Comparison of ENCODE assay signal across 22 cellular contexts in genomic region chr5:75514323-75514722, GRCh38. TPM values are rescaled to one million over a fixed set of nuclear protein-coding genes. Genes with fewer than 3 reads are reported as not detected.
A peak's percentile ranks its signal among the peaks of the same experiment; 100 is the strongest.
DNase-seq lines count a peak whose midpoint lies in the region; ATAC-seq, FAIRE-seq and TF ChIP-seq lines count a peak whose summit lies in the region.
"Had no signal": no experiment of that assay in that cellular context is flagged by ENCODE, and none has a peak within 500 bp of the region (broad histone marks: within the 10 kb centered on the region; RNA-seq: fewer than 3 reads in every experiment).

No MANE protein-coding gene starts in this region.

- ATAC-seq in HepG2 (no peak), right lobe of liver (no peak)
- no peak for ATAC-seq in activated naive CD8-positive, alpha-beta T cell treated with anti-CD3 and anti-CD28 coated beads, Interleukin-2, amount 50 U/mL, for 24 hours
- ATAC-seq in stimulated activated memory B cell treated with anti-CD40 and anti-IgM and Interleukin-4, amounts not matched to agents 10 μg/mL and 1 μg/mL and 100 μg/mL, for 72 hours, result no peak
- ATAC-seq in activated T-cell treated with anti-CD3 and anti-CD28 coated beads, Interleukin-2, amount 50 U/mL, for 4 hours, result no peak

- H2AFZ ChIP-seq in HepG2 (ENCODE audit: low read length), result no peak overlapping the region
- H2AFZ ChIP-seq: hepatocyte had no signal

- TF ChIP-seq CTCF in HepG2 (CRISPR knock-in tag; IDR thresholded peaks at IDR 0.05), result no peak
- no peak for TF ChIP-seq CTCF in right lobe of liver (IDR thresholded peaks at IDR 0.05)

- peaks cover 51 to 58% (median 53%) of the 10 kb centered on the region in 3 donors for H3K4me1 Mint-ChIP-seq in IgD-negative memory B cell
- H3K4me1 Mint-ChIP-seq in activated naive CD8-positive, alpha-beta T cell treated with anti-CD3 and anti-CD28 coated beads, Interleukin-2, amount 50 U/mL, for 24 hours, result peaks cover 65% of the 10 kb centered on the region
- peaks cover 74% of the 10 kb centered on the region for H3K4me1 Mint-ChIP-seq in stimulated activated memory B cell treated with anti-CD40 and anti-IgM and Interleukin-4, amounts not matched to agents 10 μg/mL and 1 μg/mL and 100 μg/mL, for 72 hours
- H3K4me1 Mint-ChIP-seq in activated T-cell treated with anti-CD3 and anti-CD28 coated beads, Interleukin-2, amount 50 U/mL, for 4 hours (ENCODE audit: low read depth), result peaks cover 49% of the 10 kb centered on the region

- no peaks in the 10 kb centered on the region for H3K9me3 ChIP-seq in HepG2 (ENCODE audit: low read length)
- no peaks in the 10 kb centered on the region for H3K9me3 ChIP-seq in right lobe of liver

- no peak overlapping the region for H3K9ac ChIP-seq in HepG2 (ENCODE audit: insufficient read depth, low read depth, low read length)

- DNase-seq in HepG2 (ENCODE audit: low spot score) (no peak), right lobe of liver (no peak), kidney glomerular epithelial cell (lab: John Stamatoyannopoulos, UW) (no peak)
- no peak for DNase-seq in activated naive CD8-positive, alpha-beta T cell treated with anti-CD3 and anti-CD28 coated beads, Interleukin-2, amount 50 U/mL, for 24 hours
- DNase-seq in stimulated activated CD8-positive, alpha-beta memory T cell treated with anti-CD3 and anti-CD28 coated beads, Interleukin-4, amount 100 ng/mL, for 48 hours, result no peak
- no peak for DNase-seq in activated T-cell treated with anti-CD3 and anti-CD28 coated beads, Interleukin-2, amount 50 U/mL, for 4 hours
- DNase-seq: activated CD4-positive, alpha-beta T cell treated with anti-CD3 and anti-CD28 coated beads, Interleukin-2, amount 10 ng/mL, durations not matched to agents 7 days and 5 days; anterior cingulate cortex; central memory CD4-positive, alpha-beta T cell; foreskin melanocyte; GF-D8; HCEC 1CT; NCI-H1436 treated with DMSO at 0.1 percent for 48 hours; NCI-H524; SHP77; stimulated activated CD4-positive, alpha-beta T cell treated with anti-CD3 and anti-CD28 coated beads, Interleukin-4, amount 100 ng/mL, for 24 hours; T-helper 1 cell had no signal

- peak overlapping the region; percentile 95 to 97 (median 97) for H3K27ac Mint-ChIP-seq in IgD-negative memory B cell
- no peak overlapping the region for H3K27ac Mint-ChIP-seq in activated naive CD8-positive, alpha-beta T cell treated with anti-CD3 and anti-CD28 coated beads, Interleukin-2, amount 50 U/mL, for 24 hours
- H3K27ac Mint-ChIP-seq in stimulated activated memory B cell treated with anti-CD40 and anti-IgM and Interleukin-4, amounts not matched to agents 10 μg/mL and 1 μg/mL and 100 μg/mL, for 72 hours, result peak overlapping the region; percentile 68
- H3K27ac Mint-ChIP-seq: activated CD4-positive, alpha-beta T cell treated with anti-CD3 and anti-CD28 coated beads, Interleukin-2, amount 10 ng/mL, durations not matched to agents 7 days and 5 days had no signal

- 95% methylated on average over 3 of the region's 3 CpGs for WGBS in HepG2 (ENCODE audit: low lambda C conversion rate)
- WGBS in right lobe of liver (ENCODE audit: insufficient coverage, low coverage, low lambda C conversion rate, missing lambda C conversion rate), result 97% methylated on average over 3 of the region's 3 CpGs

- peak overlapping the region; percentile 58 to 99 (median 90) for H3K4me3 Mint-ChIP-seq in IgD-negative memory B cell
- peak overlapping the region; percentile 95 for H3K4me3 Mint-ChIP-seq in activated naive CD8-positive, alpha-beta T cell treated with anti-CD3 and anti-CD28 coated beads, Interleukin-2, amount 50 U/mL, for 24 hours
- peak overlapping the region; percentile 15 for H3K4me3 Mint-ChIP-seq in stimulated activated memory B cell treated with anti-CD40 and anti-IgM and Interleukin-4, amounts not matched to agents 10 μg/mL and 1 μg/mL and 100 μg/mL, for 72 hours
- no peak overlapping the region for H3K4me3 Mint-ChIP-seq in activated T-cell treated with anti-CD3 and anti-CD28 coated beads, Interleukin-2, amount 50 U/mL, for 4 hours
- H3K4me3 Mint-ChIP-seq: activated CD4-positive, alpha-beta T cell treated with anti-CD3 and anti-CD28 coated beads, Interleukin-2, amount 10 ng/mL, durations not matched to agents 7 days and 5 days had no signal

- H3K27me3 ChIP-seq in HepG2 (ENCODE audit: control insufficient read depth in 1 of 2, insufficient read depth in 2 of 2, low read length in 2 of 2) (no peaks in the 10 kb centered on the region; a peak in 1 of 5 replicates), right lobe of liver (no peaks in the 10 kb centered on the region)
- H3K27me3 ChIP-seq: hepatocyte had no signal

- no TSS peak for BruUV-seq in HepG2 (replicated peaks; lab: Mats Ljungman, UMichigan)

- H3K36me3 ChIP-seq in HepG2 (replicated peaks in 1 of 2; ENCODE audit: control insufficient read depth in 1 of 2, insufficient read depth in 2 of 2, low read length in 2 of 2) (no peaks in the 10 kb centered on the region), right lobe of liver (no peaks in the 10 kb centered on the region)

- H3K36me3 Mint-ChIP-seq in IgD-negative memory B cell, result peaks cover 17% of the 10 kb centered on the region
- peaks cover 19% of the 10 kb centered on the region for H3K36me3 Mint-ChIP-seq in activated naive CD8-positive, alpha-beta T cell treated with anti-CD3 and anti-CD28 coated beads, Interleukin-2, amount 50 U/mL, for 24 hours (ENCODE audit: low read depth)
- peaks cover 18% of the 10 kb centered on the region for H3K36me3 Mint-ChIP-seq in stimulated activated memory B cell treated with anti-CD40 and anti-IgM and Interleukin-4, amounts not matched to agents 10 μg/mL and 1 μg/mL and 100 μg/mL, for 72 hours
- peaks cover 5% of the 10 kb centered on the region for H3K36me3 Mint-ChIP-seq in activated T-cell treated with anti-CD3 and anti-CD28 coated beads, Interleukin-2, amount 50 U/mL, for 4 hours (ENCODE audit: insufficient read depth)

- FAIRE-seq in HepG2 (lab: Jason Lieb, UNC), result no peak

- POLR2A ChIA-PET in HepG2 (lab: Yijun Ruan, JAX), result no interaction called here

- peaks cover 4% of the 10 kb centered on the region; the same call in 1 of the 2 replicates for H4K20me1 ChIP-seq in HepG2 (ENCODE audit: insufficient read depth, low read length)

- peaks cover 40% of the 10 kb centered on the region for H3K79me2 ChIP-seq in HepG2 (ENCODE audit: insufficient read depth, low read length)

- no peak for TF ChIP-seq RAD21 in HepG2 (CRISPR knock-in tag; IDR thresholded peaks at IDR 0.05)

- H3K4me1 ChIP-seq in HepG2 (ENCODE audit: insufficient read depth, low read length), result peaks cover 19% of the 10 kb centered on the region
- H3K4me1 ChIP-seq in right lobe of liver, result peaks cover 0 to 14% (median 6%) of the 10 kb centered on the region in 4 donors

- CTCF ChIA-PET in HepG2 (lab: Yijun Ruan, JAX; ENCODE audit: low intra/inter-chr PET ratio, low total read pairs), result no interaction called here

- in situ Hi-C loops in HepG2 (cut with HindIII; ENCODE audit: extremely low pct_ligation_motif_present, low pct_unique_long_range_greater_than_20kb), result loop anchor here (25.0 kb wide), 1 partner anchor 827 kb away; the partner anchor contains the start of gene HEXB

- TF ChIP-seq EP300 in HepG2 (IDR thresholded peaks at IDR 0.05; ENCODE audit: low read depth in 2 of 2, low read length in 2 of 2) (no peak), HepG2 (CRISPR knock-in tag; IDR thresholded peaks at IDR 0.05; ENCODE audit: borderline replicate concordance) (no peak)

- H3K9me3 Mint-ChIP-seq in IgD-negative memory B cell, result peaks cover 0 to 2% (median 1%) of the 10 kb centered on the region in 3 donors
- H3K9me3 Mint-ChIP-seq in activated naive CD8-positive, alpha-beta T cell treated with anti-CD3 and anti-CD28 coated beads, Interleukin-2, amount 50 U/mL, for 24 hours, result no peaks in the 10 kb centered on the region
- peaks cover 2% of the 10 kb centered on the region for H3K9me3 Mint-ChIP-seq in stimulated activated memory B cell treated with anti-CD40 and anti-IgM and Interleukin-4, amounts not matched to agents 10 μg/mL and 1 μg/mL and 100 μg/mL, for 72 hours
- H3K9me3 Mint-ChIP-seq in activated T-cell treated with anti-CD3 and anti-CD28 coated beads, Interleukin-2, amount 50 U/mL, for 4 hours, result peaks cover 2% of the 10 kb centered on the region

- H3K27ac ChIP-seq in HepG2 (ENCODE audit: extremely low read length, insufficient read depth, low read length), result no peak overlapping the region
- no peak overlapping the region for H3K27ac ChIP-seq in right lobe of liver
- H3K27ac ChIP-seq: C4-2B, epithelial cell of prostate, hepatocyte had no signal

- TF ChIP-seq POLR2A in HepG2 (IDR thresholded peaks at IDR 0.05; ENCODE audit: insufficient read depth in 1 of 2, low read depth in 2 of 2, low read length in 2 of 2) (no peak), right lobe of liver (IDR thresholded peaks at IDR 0.05) (no peak)

- H3K4me2 ChIP-seq in HepG2 (ENCODE audit: low read depth, low read length), result no peak overlapping the region

- H3K27me3 Mint-ChIP-seq in IgD-negative memory B cell, result no peaks in the 10 kb centered on the region
- no peaks in the 10 kb centered on the region for H3K27me3 Mint-ChIP-seq in activated naive CD8-positive, alpha-beta T cell treated with anti-CD3 and anti-CD28 coated beads, Interleukin-2, amount 50 U/mL, for 24 hours
- H3K27me3 Mint-ChIP-seq in stimulated activated memory B cell treated with anti-CD40 and anti-IgM and Interleukin-4, amounts not matched to agents 10 μg/mL and 1 μg/mL and 100 μg/mL, for 72 hours, result no peaks in the 10 kb centered on the region
- H3K27me3 Mint-ChIP-seq in activated T-cell treated with anti-CD3 and anti-CD28 coated beads, Interleukin-2, amount 50 U/mL, for 4 hours (ENCODE audit: low read depth), result no peaks in the 10 kb centered on the region
- H3K27me3 Mint-ChIP-seq: activated CD4-positive, alpha-beta T cell treated with anti-CD3 and anti-CD28 coated beads, Interleukin-2, amount 10 ng/mL, durations not matched to agents 7 days and 5 days had no signal

- intact Hi-C loops in HepG2 (cut with micrococcal nuclease; ENCODE audit: unreplicated experiment) (loop anchor here (10.0 kb wide), 1 partner anchor 170 kb away; no protein-coding TSS in a partner anchor), right lobe of liver (cut with DNase I) (no loop called here)

- H3K4me3 ChIP-seq in HepG2 (replicated peaks in 1 of 3; ENCODE audit: insufficient read depth in 1 of 3, low read depth in 2 of 3, low read length in 3 of 3), result no peak overlapping the region
- H3K4me3 ChIP-seq in right lobe of liver, result no peak overlapping the region
- H3K4me3 ChIP-seq: hepatocyte had no signal

RNA-seq across cellular contexts. Expression of gene POLK, which starts 2.6 kb away (rescaled TPM):
- total RNA-seq in HepG2 (2016; rRNA removed; fragmentation: Illumina TruSeq; extraction: Trizol) (11.7 and 17.2 TPM in 2 replicates), right lobe of liver (10 to 100 TPM; 11.5 to 16.3 (median 14.1) TPM)
- 1.6 and 2.7 TPM in 2 replicates for total RNA-seq in HepG2 (2016; cell fraction: cytosol; rRNA removed; fragmentation: Illumina TruSeq; extraction: Trizol; ENCODE audit: low read depth)
- 11.7 and 17.1 TPM in 2 replicates for total RNA-seq in HepG2 (2016; cell fraction: insoluble cytoplasmic fraction; rRNA removed; fragmentation: Illumina TruSeq; extraction: Trizol)
- 4.0 and 4.1 TPM in 2 replicates for total RNA-seq in HepG2 (2016; cell fraction: membrane; rRNA removed; fragmentation: Illumina TruSeq; extraction: Trizol)
- 16.5 and 20.9 TPM in 2 replicates for total RNA-seq in HepG2 (2016; cell fraction: nucleus; rRNA removed; fragmentation: Illumina TruSeq; extraction: Trizol)
- polyA plus RNA-seq in HepG2 (2011; rRNA removed) (7.8 and 8.6 TPM in 2 replicates), IgD-negative memory B cell (29.9 TPM)
- 2.6 and 3.4 TPM in 2 replicates for polyA plus RNA-seq in HepG2 (2011; cell fraction: cytosol; rRNA removed)
- polyA plus RNA-seq in HepG2 (2011; cell fraction: nucleus; rRNA removed), result 4.9 and 5.8 TPM in 2 replicates
- polyA plus RNA-seq in HepG2 (2012), result 5.9 and 6.9 TPM in 2 replicates
- polyA plus RNA-seq in HepG2 (2016; cell fraction: cytosol; fragmentation: Illumina TruSeq; extraction: Trizol; ENCODE audit: low read depth), result 0.16 TPM in 2 replicates
- polyA plus RNA-seq in HepG2 (2016; cell fraction: insoluble cytoplasmic fraction; fragmentation: Illumina TruSeq; extraction: Trizol; ENCODE audit: low read depth), result 6.5 and 6.8 TPM in 2 replicates
- 0.63 and 0.77 TPM in 2 replicates for polyA plus RNA-seq in HepG2 (2016; cell fraction: membrane; fragmentation: Illumina TruSeq; extraction: Trizol; ENCODE audit: low read depth)
- 10.7 and 11.2 TPM in 2 replicates for polyA plus RNA-seq in HepG2 (2016; cell fraction: nucleus; fragmentation: Illumina TruSeq; extraction: Trizol; ENCODE audit: insufficient read depth, low read depth)
- polyA minus RNA-seq in HepG2 (2011; rRNA and poly(A)+ RNA removed; ENCODE audit: low replicate concordance), result 3.7 and 13.3 TPM in 2 replicates
- polyA minus RNA-seq in HepG2 (2011; cell fraction: cytosol; rRNA and poly(A)+ RNA removed), result 6.9 and 7.8 TPM in 2 replicates
- 28.2 and 32.2 TPM in 2 replicates for polyA minus RNA-seq in HepG2 (2011; cell fraction: nucleus; rRNA and poly(A)+ RNA removed)
- 10 to 100 TPM; 25.7 to 28.0 (median 25.8) TPM for total RNA-seq in activated T-cell treated with anti-CD3 and anti-CD28 coated beads, Interleukin-2, amount 50 U/mL, for 4 hours

RNA-seq across cellular contexts. Expression of gene CERT1, which starts 2.9 kb away (rescaled TPM):
- total RNA-seq in HepG2 (2016; rRNA removed; fragmentation: Illumina TruSeq; extraction: Trizol) (12.7 and 23.6 TPM in 2 replicates), right lobe of liver (10 to 100 TPM; 14.6 to 25.5 (median 19.7) TPM)
- 6.2 and 10.7 TPM in 2 replicates for total RNA-seq in HepG2 (2016; cell fraction: cytosol; rRNA removed; fragmentation: Illumina TruSeq; extraction: Trizol; ENCODE audit: low read depth)
- total RNA-seq in HepG2 (2016; cell fraction: insoluble cytoplasmic fraction; rRNA removed; fragmentation: Illumina TruSeq; extraction: Trizol), result 12.7 and 24.8 TPM in 2 replicates
- total RNA-seq in HepG2 (2016; cell fraction: membrane; rRNA removed; fragmentation: Illumina TruSeq; extraction: Trizol), result 6.2 and 7.1 TPM in 2 replicates
- total RNA-seq in HepG2 (2016; cell fraction: nucleus; rRNA removed; fragmentation: Illumina TruSeq; extraction: Trizol), result 17.7 and 20.0 TPM in 2 replicates
- polyA plus RNA-seq in HepG2 (2011; rRNA removed) (8.2 and 8.6 TPM in 2 replicates), IgD-negative memory B cell (17.7 TPM)
- polyA plus RNA-seq in HepG2 (2011; cell fraction: cytosol; rRNA removed), result 3.4 and 4.2 TPM in 2 replicates
- polyA plus RNA-seq in HepG2 (2011; cell fraction: nucleus; rRNA removed), result 9.5 and 10.2 TPM in 2 replicates
- 15.3 and 20.7 TPM in 2 replicates for polyA plus RNA-seq in HepG2 (2012)
- 0.44 and 0.67 TPM in 2 replicates for polyA plus RNA-seq in HepG2 (2016; cell fraction: cytosol; fragmentation: Illumina TruSeq; extraction: Trizol; ENCODE audit: low read depth)
- polyA plus RNA-seq in HepG2 (2016; cell fraction: insoluble cytoplasmic fraction; fragmentation: Illumina TruSeq; extraction: Trizol; ENCODE audit: low read depth), result 19.8 and 21.8 TPM in 2 replicates
- 2.1 and 2.8 TPM in 2 replicates for polyA plus RNA-seq in HepG2 (2016; cell fraction: membrane; fragmentation: Illumina TruSeq; extraction: Trizol; ENCODE audit: low read depth)
- polyA plus RNA-seq in HepG2 (2016; cell fraction: nucleus; fragmentation: Illumina TruSeq; extraction: Trizol; ENCODE audit: insufficient read depth, low read depth), result 17.9 and 18.3 TPM in 2 replicates
- polyA minus RNA-seq in HepG2 (2011; rRNA and poly(A)+ RNA removed; ENCODE audit: low replicate concordance), result 11.3 and 12.2 TPM in 2 replicates
- polyA minus RNA-seq in HepG2 (2011; cell fraction: cytosol; rRNA and poly(A)+ RNA removed), result 14.3 and 17.3 TPM in 2 replicates
- polyA minus RNA-seq in HepG2 (2011; cell fraction: nucleus; rRNA and poly(A)+ RNA removed), result 46.6 and 47.9 TPM in 2 replicates
- total RNA-seq in activated T-cell treated with anti-CD3 and anti-CD28 coated beads, Interleukin-2, amount 50 U/mL, for 4 hours, result 10 to 100 TPM; 29.4 to 30.1 (median 29.9) TPM
